Comparison of ENCODE assay signal across 22 cellular contexts in genomic region chr21:45588861-45589491, GRCh38.
"Had no signal": no experiment of that assay in that cellular context is flagged by ENCODE, and none has a peak within 500 bp of the region (broad histone marks: within the 10 kb centered on the region; RNA-seq: fewer than 3 reads in every experiment).

No MANE protein-coding gene starts in this region.

- H3K36me3 ChIP-seq: esophagus squamous epithelium, gastrocnemius medialis, right lobe of liver, thyroid gland had no signal

- H3K27ac ChIP-seq: coronary artery, esophagus squamous epithelium, gastrocnemius medialis, right lobe of liver, thyroid gland, VCaP had no signal

- ATAC-seq: activated naive CD8-positive, alpha-beta T cell treated with anti-CD3 and anti-CD28 coated beads, Interleukin-2, amount 50 U/mL, for 24 hours; gastrocnemius medialis; left cardiac atrium; right lobe of liver; stimulated activated naive B cell treated with anti-CD40 and anti-IgM and Interleukin-4, amounts not matched to agents 10 μg/mL and 1 μg/mL and 100 μg/mL, for 72 hours had no signal

- H3K9me3 ChIP-seq: right lobe of liver, thyroid gland had no signal

- DNase-seq: activated CD4-positive, alpha-beta T cell treated with anti-CD3 and anti-CD28 coated beads, Interleukin-2, amount 50 U/mL, for 1 hour; activated CD8-positive, alpha-beta memory T cell treated with anti-CD3 and anti-CD28 coated beads, Interleukin-2, amount 50 U/mL, for 4 hours; activated naive CD4-positive, alpha-beta T cell; activated naive CD8-positive, alpha-beta T cell treated with anti-CD3 and anti-CD28 coated beads, Interleukin-2, amount 50 U/mL, for 24 hours; cerebellar nuclear complex; esophagus squamous epithelium; gastrocnemius medialis; hypothalamus; left cardiac atrium; midbrain; nucleus accumbens; small intestine; stimulated activated CD4-positive, alpha-beta T cell treated with anti-CD3 and anti-CD28 coated beads, Interleukin-15, amount 100 ng/mL, for 24 hours; stimulated activated naive B cell treated with anti-CD40 and anti-IgM and Interleukin-4, amounts not matched to agents 10 μg/mL and 1 μg/mL and 100 μg/mL, for 72 hours; SW 1271; thyroid gland had no signal

- H3K27me3 ChIP-seq: right lobe of liver, thyroid gland had no signal

- H3K4me3 ChIP-seq: thyroid gland had no signal

- H3K4me3 Mint-ChIP-seq: activated naive CD8-positive, alpha-beta T cell treated with anti-CD3 and anti-CD28 coated beads, Interleukin-2, amount 50 U/mL, for 24 hours; activated T-cell treated with anti-CD3 and anti-CD28 coated beads, Interleukin-2, amount 50 U/mL, for 24 hours; stimulated activated naive B cell treated with anti-CD40 and anti-IgM and Interleukin-4, amounts not matched to agents 10 μg/mL and 1 μg/mL and 100 μg/mL, for 72 hours; T-helper 2 cell treated with Interferon-gamma antibody and Interleukin-4, amounts not matched to agents 5 μg/mL and 100 μg/mL, for 36 hours had no signal

- H3K27ac Mint-ChIP-seq: activated naive CD8-positive, alpha-beta T cell treated with anti-CD3 and anti-CD28 coated beads, Interleukin-2, amount 50 U/mL, for 24 hours; activated T-helper 2 cell treated with anti-CD3 and anti-CD28 coated beads, Interferon-gamma antibody, Interleukin-2, Interleukin-4, amounts not matched to agents 10 μg/mL and 5 μg/mL and 100 μg/mL, durations not matched to agents 14 hours and 24 hours and 36 hours; stimulated activated naive B cell treated with anti-CD40 and anti-IgM and Interleukin-4, amounts not matched to agents 10 μg/mL and 1 μg/mL and 100 μg/mL, for 72 hours; T-helper 2 cell treated with Interferon-gamma antibody and Interleukin-4, amounts not matched to agents 5 μg/mL and 100 μg/mL, for 36 hours had no signal
